ENCODE assay signal across 9 cellular contexts in the genomic region with DNA sequence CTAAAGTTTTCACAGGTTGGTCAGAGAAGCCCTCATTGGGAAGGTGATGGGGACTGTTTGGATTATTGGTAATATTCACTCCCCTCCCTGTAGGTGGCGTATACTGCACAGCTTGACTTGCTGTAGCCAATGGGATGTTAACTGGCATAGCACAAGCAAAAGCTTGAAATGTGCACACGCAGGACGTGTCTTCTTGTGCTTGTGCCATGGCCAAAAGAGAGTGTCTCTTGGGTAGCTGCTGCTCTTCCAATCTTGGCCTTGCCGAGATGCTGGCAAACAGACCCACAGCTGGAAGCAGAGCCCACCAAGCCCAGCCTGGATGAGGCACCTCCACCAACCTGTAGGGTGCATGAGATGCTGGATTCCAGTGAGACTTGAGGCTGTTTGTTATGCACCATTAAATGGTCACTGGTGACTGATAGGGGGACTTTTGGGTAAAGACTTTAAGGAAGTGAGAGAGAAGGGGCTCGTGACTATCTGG.
DNase-seq lines count a peak whose midpoint lies in the region; ATAC-seq, FAIRE-seq and TF ChIP-seq lines count a peak whose summit lies in the region.
"Had no signal": no experiment of that assay in that cellular context is flagged by ENCODE, and none has a peak within 500 bp of the region (broad histone marks: within the 10 kb centered on the region; RNA-seq: fewer than 3 reads in every experiment).

No MANE protein-coding gene starts in this region.

- no peak for TF ChIP-seq POLR2A in K562 (conservative IDR thresholded peaks at IDR 0.05)

- peak in 1 of 2 donors; percentile 48 for ATAC-seq in activated T-cell treated with anti-CD3 and anti-CD28 coated beads, Interleukin-2, amount 50 U/mL, for 72 hours (replicated peaks in 1 of 2)
- ATAC-seq in activated T-cell treated with anti-CD3 and anti-CD28 coated beads, Interleukin-2, amount 50 U/mL, for 4 hours, result no peak
- ATAC-seq in GM21723 (IDR thresholded peaks at IDR 0.05; ENCODE audit: unreplicated experiment) (peak; percentile 66), K562 (peak; percentile 83)

- BruUV-seq in K562 (replicated peaks; lab: Mats Ljungman, UMichigan), result no TSS peak

- H3K9ac ChIP-seq in K562 (ENCODE audit: insufficient read depth in 1 of 2, low read depth in 2 of 2, low read length in 2 of 2), result no peak overlapping the region

- no peaks in the 10 kb centered on the region for H3K27me3 ChIP-seq in K562 (ENCODE audit: control insufficient read depth in 2 of 2, insufficient read depth in 2 of 2, low read length in 2 of 2)

- CTCF ChIA-PET in K562 (lab: Yijun Ruan, JAX; ENCODE audit: low intra/inter-chr PET ratio), result interaction anchor here (0.6 kb wide), 1 partner anchor 311 kb away, joined by 3 read pairs; no protein-coding TSS in a partner anchor

- H3K9me1 ChIP-seq in K562 (ENCODE audit: control insufficient read depth, insufficient read depth, low read length), result no peaks in the 10 kb centered on the region

- no peaks in the 10 kb centered on the region for H3K36me3 Mint-ChIP-seq in activated T-cell treated with anti-CD3 and anti-CD28 coated beads, Interleukin-2, amount 50 U/mL, for 72 hours (ENCODE audit: insufficient read depth in 2 of 2)
- no peaks in the 10 kb centered on the region for H3K36me3 Mint-ChIP-seq in activated T-cell treated with anti-CD3 and anti-CD28 coated beads, Interleukin-2, amount 50 U/mL, for 4 hours (ENCODE audit: insufficient read depth)
- no peaks in the 10 kb centered on the region for H3K36me3 Mint-ChIP-seq in mesothelial cell of epicardium

- intact Hi-C loops in K562 (cut with micrococcal nuclease), result loop anchor here (2.0 kb wide), 1 partner anchor 276 kb away; no protein-coding TSS in a partner anchor

- H2AFZ ChIP-seq in K562 (ENCODE audit: low read depth, low read length), result no peak overlapping the region

- no peak overlapping the region for H3K27ac ChIP-seq in K562 (ENCODE audit: extremely low read depth, low read depth, low read length)
- H3K27ac ChIP-seq: skin epidermis had no signal

- no peaks in the 10 kb centered on the region for H3K4me1 Mint-ChIP-seq in activated T-cell treated with anti-CD3 and anti-CD28 coated beads, Interleukin-2, amount 50 U/mL, for 72 hours (ENCODE audit: low read depth)
- no peaks in the 10 kb centered on the region for H3K4me1 Mint-ChIP-seq in activated T-cell treated with anti-CD3 and anti-CD28 coated beads, Interleukin-2, amount 50 U/mL, for 4 hours (ENCODE audit: low read depth)
- no peaks in the 10 kb centered on the region for H3K4me1 Mint-ChIP-seq in mesothelial cell of epicardium

- no peaks in the 10 kb centered on the region for H4K20me1 ChIP-seq in K562 (replicated peaks; ENCODE audit: control insufficient read depth, insufficient read depth, low read length)

- TF ChIP-seq RAD21 in K562 (CRISPR knock-in tag; conservative IDR thresholded peaks at IDR 0.05 in 1 of 2, IDR thresholded peaks at IDR 0.05 in 1 of 2), result peak in 1 of 2 experiments; percentile 42; a peak in 2 of 4 replicates

- no peaks in the 10 kb centered on the region for H3K79me2 ChIP-seq in K562 (ENCODE audit: control insufficient read depth, insufficient read depth, low read length)

- no peak overlapping the region for H3K4me3 ChIP-seq in K562
- H3K4me3 ChIP-seq: skin epidermis had no signal

- no peaks in the 10 kb centered on the region for H3K4me1 ChIP-seq in K562 (replicated peaks in 1 of 2; ENCODE audit: control insufficient read depth in 2 of 2, insufficient read depth in 2 of 2, low read length in 2 of 2)

- no peak overlapping the region for H3K4me3 Mint-ChIP-seq in activated T-cell treated with anti-CD3 and anti-CD28 coated beads, Interleukin-2, amount 50 U/mL, for 72 hours
- no peak overlapping the region for H3K4me3 Mint-ChIP-seq in activated T-cell treated with anti-CD3 and anti-CD28 coated beads, Interleukin-2, amount 50 U/mL, for 4 hours
- no peak overlapping the region for H3K4me3 Mint-ChIP-seq in mesothelial cell of epicardium

- TF ChIP-seq CTCF in K562 (IDR thresholded peaks at IDR 0.05 in 2 of 3, conservative IDR thresholded peaks at IDR 0.05 in 1 of 3; ENCODE audit: insufficient read depth in 2 of 3, low read depth in 1 of 3, low read length in 3 of 3) (peak; percentile 54 to 59 (median 58); a peak in 5 of 6 replicates), mesothelial cell of epicardium (IDR thresholded peaks at IDR 0.05; ENCODE audit: unreplicated experiment) (peak; percentile 26)

- H3K27me3 Mint-ChIP-seq in activated T-cell treated with anti-CD3 and anti-CD28 coated beads, Interleukin-2, amount 50 U/mL, for 72 hours (ENCODE audit: low read depth), result no peaks in the 10 kb centered on the region
- H3K27me3 Mint-ChIP-seq in activated T-cell treated with anti-CD3 and anti-CD28 coated beads, Interleukin-2, amount 50 U/mL, for 4 hours (ENCODE audit: low read depth), result no peaks in the 10 kb centered on the region
- peaks cover 5% of the 10 kb centered on the region for H3K27me3 Mint-ChIP-seq in mesothelial cell of epicardium (ENCODE audit: low read depth)

- DNase-seq in activated T-cell treated with anti-CD3 and anti-CD28 coated beads, Interleukin-2, amount 50 U/mL, for 72 hours, result peak; percentile 2 to 7
- DNase-seq in activated T-cell treated with anti-CD3 and anti-CD28 coated beads, Interleukin-2, amount 50 U/mL, for 4 hours, result no peak
- peak; percentile 6 for DNase-seq in M059J (ENCODE audit: low read depth)
- DNase-seq in K562 (ENCODE audit: extremely low read depth in 1 of 4, low spot score in 3 of 4), result peak in 3 of 4 experiments; percentile 46 to 55 (median 51)
- no peak for DNase-seq in mesothelial cell of epicardium (ENCODE audit: low spot score in 2 of 2, unreplicated experiment in 2 of 2)
- no peak for DNase-seq in retina
- DNase-seq in activated CD4-positive, alpha-beta T cell treated with anti-CD3 and anti-CD28 coated beads for 1 hour, result no peak

- FAIRE-seq in K562 (lab: Jason Lieb, UNC), result no peak

- no peaks in the 10 kb centered on the region for H3K9me3 ChIP-seq in K562 (replicated peaks; ENCODE audit: control insufficient read depth, insufficient read depth, low read depth, low read length)

- WGBS in K562 (ENCODE audit: insufficient coverage, low coverage, missing lambda C conversion rate), result 0% methylated on average over 5 of the region's 5 CpGs

- no peaks in the 10 kb centered on the region for H3K36me3 ChIP-seq in K562 (ENCODE audit: control insufficient read depth, insufficient read depth, low read length)

- H3K4me2 ChIP-seq in K562 (ENCODE audit: insufficient read depth, low read length), result no peak overlapping the region

- in situ Hi-C loops in K562 (cut with MboI), result no loop called here

- no peaks in the 10 kb centered on the region for H3K9me3 Mint-ChIP-seq in activated T-cell treated with anti-CD3 and anti-CD28 coated beads, Interleukin-2, amount 50 U/mL, for 72 hours
- no peaks in the 10 kb centered on the region for H3K9me3 Mint-ChIP-seq in activated T-cell treated with anti-CD3 and anti-CD28 coated beads, Interleukin-2, amount 50 U/mL, for 4 hours
- H3K9me3 Mint-ChIP-seq in mesothelial cell of epicardium, result peaks cover 4% of the 10 kb centered on the region

- POLR2A ChIA-PET in K562 (lab: Yijun Ruan, JAX), result no interaction called here

- no peak overlapping the region for H3K27ac Mint-ChIP-seq in activated T-cell treated with anti-CD3 and anti-CD28 coated beads, Interleukin-2, amount 50 U/mL, for 72 hours
- H3K27ac Mint-ChIP-seq in mesothelial cell of epicardium, result no peak overlapping the region

- no peak for TF ChIP-seq EP300 in K562 (IDR thresholded peaks at IDR 0.05; ENCODE audit: low read length)

TF ChIP-seq in K562, 482 proteins besides CTCF, POLR2A, EP300 and RAD21:
- TF ChIP-seq NEUROD1 (IDR thresholded peaks at IDR 0.05; ENCODE audit: borderline replicate concordance, low read depth, low read length, partially characterized antibody), result no peak
- no peak for TF ChIP-seq TEAD1 (CRISPR knock-in tag; IDR thresholded peaks at IDR 0.05)
- no peak for TF ChIP-seq ZBED1 (IDR thresholded peaks at IDR 0.05)
- TF ChIP-seq SRSF9 (IDR thresholded peaks at IDR 0.05; ENCODE audit: borderline replicate concordance, low read depth, low read length), result no peak
- no peak for TF ChIP-seq NCOR1 (IDR thresholded peaks at IDR 0.05)
- no peak for TF ChIP-seq PCBP1 (IDR thresholded peaks at IDR 0.05; ENCODE audit: low read depth, low read length, poor library complexity, severe bottlenecking)
- no peak for TF ChIP-seq CBX2 (IDR thresholded peaks at IDR 0.05; ENCODE audit: insufficient read depth, low read length, poor library complexity, severe bottlenecking)
- TF ChIP-seq, protein P1, sequence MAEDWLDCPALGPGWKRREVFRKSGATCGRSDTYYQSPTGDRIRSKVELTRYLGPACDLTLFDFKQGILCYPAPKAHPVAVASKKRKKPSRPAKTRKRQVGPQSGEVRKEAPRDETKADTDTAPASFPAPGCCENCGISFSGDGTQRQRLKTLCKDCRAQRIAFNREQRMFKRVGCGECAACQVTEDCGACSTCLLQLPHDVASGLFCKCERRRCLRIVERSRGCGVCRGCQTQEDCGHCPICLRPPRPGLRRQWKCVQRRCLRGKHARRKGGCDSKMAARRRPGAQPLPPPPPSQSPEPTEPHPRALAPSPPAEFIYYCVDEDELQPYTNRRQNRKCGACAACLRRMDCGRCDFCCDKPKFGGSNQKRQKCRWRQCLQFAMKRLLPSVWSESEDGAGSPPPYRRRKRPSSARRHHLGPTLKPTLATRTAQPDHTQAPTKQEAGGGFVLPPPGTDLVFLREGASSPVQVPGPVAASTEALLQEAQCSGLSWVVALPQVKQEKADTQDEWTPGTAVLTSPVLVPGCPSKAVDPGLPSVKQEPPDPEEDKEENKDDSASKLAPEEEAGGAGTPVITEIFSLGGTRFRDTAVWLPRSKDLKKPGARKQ (CRISPR knock-in tag; IDR thresholded peaks at IDR 0.05), result no peak
- TF ChIP-seq RFX7 (CRISPR knock-in tag; IDR thresholded peaks at IDR 0.05), result no peak
- no peak for TF ChIP-seq ZNF316 (IDR thresholded peaks at IDR 0.05)
- TF ChIP-seq RHOXF2B (CRISPR knock-in tag; conservative IDR thresholded peaks at IDR 0.05), result no peak
- TF ChIP-seq RBM39 (optimal IDR thresholded peaks at IDR 0.05; ENCODE audit: low read depth, low read length), result no peak
- TF ChIP-seq, protein P2, sequence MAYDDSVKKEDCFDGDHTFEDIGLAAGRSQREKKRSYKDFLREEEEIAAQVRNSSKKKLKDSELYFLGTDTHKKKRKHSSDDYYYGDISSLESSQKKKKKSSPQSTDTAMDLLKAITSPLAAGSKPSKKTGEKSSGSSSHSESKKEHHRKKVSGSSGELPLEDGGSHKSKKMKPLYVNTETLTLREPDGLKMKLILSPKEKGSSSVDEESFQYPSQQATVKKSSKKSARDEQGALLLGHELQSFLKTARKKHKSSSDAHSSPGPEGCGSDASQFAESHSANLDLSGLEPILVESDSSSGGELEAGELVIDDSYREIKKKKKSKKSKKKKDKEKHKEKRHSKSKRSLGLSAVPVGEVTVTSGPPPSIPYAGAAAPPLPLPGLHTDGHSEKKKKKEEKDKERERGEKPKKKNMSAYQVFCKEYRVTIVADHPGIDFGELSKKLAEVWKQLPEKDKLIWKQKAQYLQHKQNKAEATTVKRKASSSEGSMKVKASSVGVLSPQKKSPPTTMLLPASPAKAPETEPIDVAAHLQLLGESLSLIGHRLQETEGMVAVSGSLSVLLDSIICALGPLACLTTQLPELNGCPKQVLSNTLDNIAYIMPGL (CRISPR knock-in tag; IDR thresholded peaks at IDR 0.05), result no peak
- no peak for TF ChIP-seq BCL6 (CRISPR knock-in tag; IDR thresholded peaks at IDR 0.05)

Comparison
In these comparisons a context has a peak if more than half of its experiments do, and no peak if none do; other contexts are left out.
1. DNase-seq: peak in activated T-cell treated with anti-CD3 and anti-CD28 coated beads, Interleukin-2, amount 50 U/mL, for 72 hours (2 of 2), M059J (single experiment) and K562 (3 of 4); none in activated T-cell treated with anti-CD3 and anti-CD28 coated beads, Interleukin-2, amount 50 U/mL, for 4 hours (single experiment), mesothelial cell of epicardium (0 of 2), retina (single experiment) and activated CD4-positive, alpha-beta T cell treated with anti-CD3 and anti-CD28 coated beads for 1 hour (single experiment).
2. ATAC-seq: peak in GM21723 (single experiment) and K562 (single experiment); none in activated T-cell treated with anti-CD3 and anti-CD28 coated beads, Interleukin-2, amount 50 U/mL, for 4 hours (0 of 2).